In the genomic region with DNA sequence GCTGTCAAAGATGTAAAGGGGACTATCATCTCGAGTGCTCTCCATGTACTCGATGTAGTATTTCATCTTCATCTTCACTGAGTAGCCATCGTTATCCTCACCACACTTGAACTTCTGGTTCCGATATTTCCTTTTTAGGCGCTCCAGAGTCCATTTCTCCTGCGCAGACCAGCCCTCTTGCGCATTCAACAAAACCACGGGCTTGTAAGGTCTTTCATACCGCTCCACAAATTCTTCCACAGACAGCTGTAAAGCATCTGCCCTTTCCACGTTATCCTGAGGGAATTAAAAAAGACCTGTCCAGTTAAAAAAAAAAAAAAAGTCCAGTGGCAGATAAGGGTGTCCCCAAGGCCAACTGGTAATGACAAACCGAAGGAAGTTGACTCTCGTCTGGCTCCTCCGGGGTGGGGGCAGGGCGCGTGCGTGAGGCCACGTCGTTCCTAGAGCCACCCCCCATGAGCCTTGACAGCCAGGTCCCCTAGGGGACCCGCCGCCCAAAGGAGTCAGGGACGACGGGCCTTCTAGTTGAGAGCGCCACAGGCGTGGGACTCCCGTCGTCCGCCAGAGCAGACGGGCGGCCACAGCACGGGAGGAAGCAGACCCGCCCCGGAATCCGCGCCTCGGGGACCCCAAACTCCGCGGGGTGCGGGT, we compare ENCODE assay signal across 8 cellular contexts. TPM values are rescaled to one million over a fixed set of nuclear protein-coding genes. Genes with fewer than 3 reads are reported as not detected.
DNase-seq lines count a peak whose midpoint lies in the region; ATAC-seq and TF ChIP-seq lines count a peak whose summit lies in the region.

No MANE protein-coding gene starts in this region.

- H3K4me1 ChIP-seq in thoracic aorta (ENCODE audit: control insufficient read depth in 1 of 2, low read depth in 2 of 2) = peaks cover 32 to 62% of the 10 kb centered on the region in 2 donors

- no peak for TF ChIP-seq CTCF in nephron progenitor cell (IDR thresholded peaks at IDR 0.05)
- no peak for TF ChIP-seq CTCF in thoracic aorta (IDR thresholded peaks at IDR 0.05)

- H3K36me3 ChIP-seq in thoracic aorta = peaks cover 29% of the 10 kb centered on the region

- H3K4me3 ChIP-seq in thoracic aorta = peak overlapping the region; percentile 96

- H3K4me3 Mint-ChIP-seq in nephron progenitor cell = peak overlapping the region; percentile 90

- peaks cover 46% of the 10 kb centered on the region for H3K36me3 Mint-ChIP-seq in nephron progenitor cell (ENCODE audit: low read depth)

- peaks cover 27% of the 10 kb centered on the region for H3K4me1 Mint-ChIP-seq in nephron progenitor cell

- no peaks in the 10 kb centered on the region for H3K27me3 Mint-ChIP-seq in nephron progenitor cell (ENCODE audit: low read depth, poor library complexity)

- no peaks in the 10 kb centered on the region for H3K9me3 ChIP-seq in thoracic aorta

- peak overlapping the region; percentile 82 for H3K27ac Mint-ChIP-seq in nephron progenitor cell

- H3K9me3 Mint-ChIP-seq in nephron progenitor cell = no peaks in the 10 kb centered on the region

- no peaks in the 10 kb centered on the region for H3K27me3 ChIP-seq in thoracic aorta (replicated peaks; ENCODE audit: insufficient read depth)

- peak overlapping the region; percentile 99 to 100 for H3K27ac ChIP-seq in thoracic aorta

- peak; percentile 34 for DNase-seq in NCI-H2196 (lab: John Stamatoyannopoulos, UW; ENCODE audit: unreplicated experiment)
- no peak for DNase-seq in NCI-H2196 treated with DMSO at 0.1 percent for 48 hours (lab: John Stamatoyannopoulos, UW; ENCODE audit: unreplicated experiment)
- DNase-seq in OCI-M1 (lab: John Stamatoyannopoulos, UW) = peak; percentile 83
- peak; percentile 56 for DNase-seq in activated T-helper 1 cell treated with Interleukin-2 at 50 U/mL for 16 hours (ENCODE audit: low read depth)
- peak; percentile 67 for DNase-seq in fibroblast of peridontal ligament (ENCODE audit: extremely low read depth)
- DNase-seq in nephron progenitor cell = no peak
- DNase-seq in thoracic aorta (ENCODE audit: low spot score) = peak; percentile 51

- ATAC-seq in HG02852 (IDR thresholded peaks at IDR 0.05; ENCODE audit: unreplicated experiment) = peak; percentile 31
- peak; percentile 38 for ATAC-seq in thoracic aorta (ENCODE audit: insufficient number of reproducible peaks, low FRiP score, low read depth)

RNA-seq across cellular contexts. Expression of gene JMJD6, which starts 0.7 kb away (rescaled TPM):
- 10 to 100 TPM; 32.4 to 36.1 TPM for total RNA-seq in thoracic aorta

RNA-seq across cellular contexts. Expression of gene METTL23, which starts 0.9 kb away (rescaled TPM):
- 10 to 100 TPM; 12.1 to 42.5 TPM for total RNA-seq in thoracic aorta

RNA-seq across cellular contexts. Expression of gene SRSF2, which starts 11.4 kb away (rescaled TPM):
- 100 to 1,000 TPM; 265 to 266 TPM for total RNA-seq in thoracic aorta

RNA-seq across cellular contexts. Expression of gene MFSD11, which starts 12.2 kb away (rescaled TPM):
- 10 to 100 TPM; 49.7 to 52.3 TPM for total RNA-seq in thoracic aorta

RNA-seq across cellular contexts. Expression of gene MXRA7, which starts 14.9 kb away (rescaled TPM):
- 100 to 1,000 TPM; 241 to 341 TPM for total RNA-seq in thoracic aorta

Comparison
In these comparisons a context has a peak if more than half of its experiments do, and no peak if none do; other contexts are left out.
1. DNase-seq: peak in NCI-H2196 (single experiment), OCI-M1 (single experiment), activated T-helper 1 cell treated with Interleukin-2 at 50 U/mL for 16 hours (single experiment), fibroblast of peridontal ligament (single experiment) and thoracic aorta (single experiment); none in NCI-H2196 treated with DMSO at 0.1 percent for 48 hours (single experiment) and nephron progenitor cell (single experiment).